In genomic region chr2:238238766-238239551, GRCh38 we compare ENCODE assay signal across 8 cellular contexts. TPM values are rescaled to one million over a fixed set of nuclear protein-coding genes. Genes with fewer than 3 reads are reported as not detected.
A peak's percentile ranks its signal among the peaks of the same experiment; 100 is the strongest.
DNase-seq lines count a peak whose midpoint lies in the region; ATAC-seq and TF ChIP-seq lines count a peak whose summit lies in the region.

No MANE protein-coding gene starts in this region.

- peaks cover 5% of the 10 kb centered on the region; the same call in 1 of the 2 replicates for H3K9me3 ChIP-seq in ES-I3 (ENCODE audit: control insufficient read depth, insufficient read depth, low read length)

- DNase-seq in effector CD4-positive, alpha-beta T cell = peak; percentile 42
- peak in 6 of 10 donors; percentile 42 to 91 (median 70) for DNase-seq in posterior cingulate gyrus
- no peak for DNase-seq in omental fat pad (ENCODE audit: low spot score)

- no peak overlapping the region for H3K27ac Mint-ChIP-seq in T-helper 1 cell treated with Interleukin-12 subunit alpha and Interleukin-12 subunit beta and Interleukin-4 antibody, amounts not matched to agents 30 μg/mL and 1 μg/mL, for 36 hours

- ATAC-seq in HG02759 (IDR thresholded peaks at IDR 0.05; ENCODE audit: unreplicated experiment) = peak; percentile 9
- no peak for ATAC-seq in GM18861 (IDR thresholded peaks at IDR 0.05; ENCODE audit: unreplicated experiment)
- ATAC-seq in omental fat pad (ENCODE audit: low FRiP score) = no peak
- ATAC-seq in HG03442 (IDR thresholded peaks at IDR 0.05; ENCODE audit: unreplicated experiment) = no peak

- H3K4me1 ChIP-seq in ES-I3 (ENCODE audit: insufficient read depth, low read length) = no peaks in the 10 kb centered on the region

- no peaks in the 10 kb centered on the region for H3K9me3 Mint-ChIP-seq in T-helper 1 cell treated with Interleukin-12 subunit alpha and Interleukin-12 subunit beta and Interleukin-4 antibody, amounts not matched to agents 30 μg/mL and 1 μg/mL, for 36 hours

- peak overlapping the region; percentile 60 for H3K4me3 Mint-ChIP-seq in T-helper 1 cell treated with Interleukin-12 subunit alpha and Interleukin-12 subunit beta and Interleukin-4 antibody, amounts not matched to agents 30 μg/mL and 1 μg/mL, for 36 hours

- H3K4me1 Mint-ChIP-seq in T-helper 1 cell treated with Interleukin-12 subunit alpha and Interleukin-12 subunit beta and Interleukin-4 antibody, amounts not matched to agents 30 μg/mL and 1 μg/mL, for 36 hours (ENCODE audit: low read depth) = peaks cover 2% of the 10 kb centered on the region

- intact Hi-C loops in posterior cingulate gyrus (cut with DNase I) = no loop called here

- H3K36me3 Mint-ChIP-seq in T-helper 1 cell treated with Interleukin-12 subunit alpha and Interleukin-12 subunit beta and Interleukin-4 antibody, amounts not matched to agents 30 μg/mL and 1 μg/mL, for 36 hours (ENCODE audit: low read depth) = no peaks in the 10 kb centered on the region

- no peaks in the 10 kb centered on the region for H3K36me3 ChIP-seq in ES-I3 (ENCODE audit: insufficient read depth, low read length)

- peak overlapping the region; percentile 8; the same call in 1 of the 2 replicates for H3K9ac ChIP-seq in ES-I3 (ENCODE audit: low read depth, low read length)

- peaks cover 56% of the 10 kb centered on the region for H3K27me3 Mint-ChIP-seq in T-helper 1 cell treated with Interleukin-12 subunit alpha and Interleukin-12 subunit beta and Interleukin-4 antibody, amounts not matched to agents 30 μg/mL and 1 μg/mL, for 36 hours (ENCODE audit: low read depth)

- no peak for TF ChIP-seq CTCF in omental fat pad (IDR thresholded peaks at IDR 0.05)

RNA-seq across cellular contexts. Expression of gene HES6, which starts 0.9 kb away (rescaled TPM):
- 1 to 10 TPM; 5.3 to 9.1 (median 5.6) TPM for total RNA-seq in omental fat pad

RNA-seq across cellular contexts. Expression of gene ILKAP, which starts 35.5 kb away (rescaled TPM):
- 10 to 100 TPM; 20.2 to 51.8 (median 29.7) TPM for total RNA-seq in omental fat pad

RNA-seq across cellular contexts. Expression of gene PER2, which starts 49.5 kb away (rescaled TPM):
- 10 to 100 TPM in 3 of 4 donors, 1 to 10 TPM in 1; 5.3 to 36.4 (median 15.4) TPM for total RNA-seq in omental fat pad
